In genomic region chr3:141803538-141803937, GRCh38 we compare ENCODE assay signal across 6 cellular contexts. TPM values are rescaled to one million over a fixed set of nuclear protein-coding genes. Genes with fewer than 3 reads are reported as not detected.
"Had no signal": no experiment of that assay in that cellular context is flagged by ENCODE, and none has a peak within 500 bp of the region (broad histone marks: within the 10 kb centered on the region; RNA-seq: fewer than 3 reads in every experiment).

No MANE protein-coding gene starts in this region.

RNA-seq across cellular contexts. Expression of gene GRK7, which starts 40.3 kb away (rescaled TPM):
- total RNA-seq: GM23248, H1, H4, H7, H9, HFFc6 had no signal
- polyA plus RNA-seq: GM23248, H1 had no signal
